Comparison of ENCODE assay signal across 12 cellular contexts in genomic region chr3:30232142-30232541, GRCh38.
DNase-seq lines count a peak whose midpoint lies in the region; ATAC-seq and TF ChIP-seq lines count a peak whose summit lies in the region.
"Had no signal": no experiment of that assay in that cellular context is flagged by ENCODE, and none has a peak within 500 bp of the region (broad histone marks: within the 10 kb centered on the region; RNA-seq: fewer than 3 reads in every experiment).

No MANE protein-coding gene starts in this region.

- no peak overlapping the region for H3K27ac Mint-ChIP-seq in CD8-positive, alpha-beta memory T cell
- H3K27ac Mint-ChIP-seq: activated naive CD8-positive, alpha-beta T cell treated with anti-CD3 and anti-CD28 coated beads, Interleukin-2, amount 10 ng/mL, durations not matched to agents 7 days and 5 days had no signal

- H2BK120ac ChIP-seq in neuronal stem cell (ENCODE audit: low read depth, low read length): no peak overlapping the region

- H2AK5ac ChIP-seq in neuronal stem cell (ENCODE audit: low read depth, low read length): no peak overlapping the region

- DNase-seq in A172 (ENCODE audit: low spot score) (peak; percentile 68), LHCN-M2 (ENCODE audit: low read depth) (peak; percentile 92), dorsolateral prefrontal cortex (no peak), DMS 273 treated with DMSO at 0.1 percent for 48 hours (lab: John Stamatoyannopoulos, UW) (no peak), neuronal stem cell (ENCODE audit: low spot score) (no peak)
- no peak for DNase-seq in CD8-positive, alpha-beta memory T cell
- DNase-seq: activated CD4-positive, alpha-beta T cell treated with anti-CD3 and anti-CD28 coated beads for 4 hours; activated naive CD8-positive, alpha-beta T cell treated with anti-CD3 and anti-CD28 coated beads, Interleukin-2, amount 10 ng/mL, durations not matched to agents 7 days and 5 days; NCI-H2081 treated with DMSO at 0.1 percent for 48 hours; RPMI8226 had no signal

- no peak overlapping the region for H3K23ac ChIP-seq in neuronal stem cell (ENCODE audit: low read depth, low read length, poor library complexity)

- CTCF ChIA-PET in CD8-positive, alpha-beta memory T cell (lab: Charles Lee): no interaction called here

- H3K4me3 Mint-ChIP-seq in CD8-positive, alpha-beta memory T cell: no peak overlapping the region
- H3K4me3 Mint-ChIP-seq: activated naive CD8-positive, alpha-beta T cell treated with anti-CD3 and anti-CD28 coated beads, Interleukin-2, amount 10 ng/mL, durations not matched to agents 7 days and 5 days had no signal

- POLR2A ChIA-PET in CD8-positive, alpha-beta memory T cell (lab: Charles Lee): no interaction called here

- H3K4me2 ChIP-seq in neuronal stem cell (ENCODE audit: insufficient read depth, low read length, poor library complexity, severe bottlenecking): no peak overlapping the region

- H3K9me3 Mint-ChIP-seq in CD8-positive, alpha-beta memory T cell: no peaks in the 10 kb centered on the region

- no peak overlapping the region for H3K18ac ChIP-seq in neuronal stem cell (ENCODE audit: low read length)

- WGBS in mesodermal cell (ENCODE audit: insufficient coverage in 2 of 2), 2 experiments: 70% methylated on average over 2 of the region's 5 CpGs; no CpG with 5 or more reads in 1 of the 2 experiments
- WGBS in neuronal stem cell (ENCODE audit: extremely low coverage in 2 of 2, insufficient read length in 2 of 2, insufficient replicate concordance in 1 of 2), 2 donors: no CpG with 5 or more reads among the region's 5 CpGs

- H3K27ac ChIP-seq in dorsolateral prefrontal cortex (peak overlapping the region in 30 of 59 donors; percentile 3 to 67 (median 42)), mesodermal cell (ENCODE audit: low read depth, low read length, severe bottlenecking) (peak overlapping the region; percentile 57), neuronal stem cell (replicated peaks; ENCODE audit: low read length) (no peak overlapping the region)
- H3K27ac ChIP-seq in CD8-positive, alpha-beta memory T cell (ENCODE audit: low read depth, low read length): no peak overlapping the region

- ATAC-seq in HG03439 (IDR thresholded peaks at IDR 0.05; ENCODE audit: unreplicated experiment): no peak

- H3K4me1 Mint-ChIP-seq in CD8-positive, alpha-beta memory T cell: peaks cover 2 to 10% (median 5%) of the 10 kb centered on the region in 3 donors

- H4K8ac ChIP-seq in neuronal stem cell (ENCODE audit: low read depth, low read length): no peak overlapping the region

- no peaks in the 10 kb centered on the region for H3K9me3 ChIP-seq in mesodermal cell (ENCODE audit: control insufficient read depth, low read length)
- no peaks in the 10 kb centered on the region for H3K9me3 ChIP-seq in neuronal stem cell (replicated peaks in 1 of 2; ENCODE audit: control insufficient read depth in 2 of 2, insufficient read depth in 1 of 2, low read depth in 1 of 2, low read length in 2 of 2)
- no peaks in the 10 kb centered on the region for H3K9me3 ChIP-seq in CD8-positive, alpha-beta memory T cell (ENCODE audit: low read length)

- H3K4me1 ChIP-seq in mesodermal cell (ENCODE audit: control insufficient read depth, insufficient read depth, low read length, poor library complexity, severe bottlenecking) (peaks cover 6% of the 10 kb centered on the region), neuronal stem cell (ENCODE audit: control insufficient read depth in 2 of 2, insufficient read depth in 1 of 2, low read depth in 1 of 2, low read length in 2 of 2) (peaks cover 4 to 5% of the 10 kb centered on the region in 2 donors)
- H3K4me1 ChIP-seq in CD8-positive, alpha-beta memory T cell (ENCODE audit: insufficient read depth, low read length): peaks cover 12% of the 10 kb centered on the region

- no peak for TF ChIP-seq CTCF in dorsolateral prefrontal cortex (IDR thresholded peaks at IDR 0.05 in 54 of 56, conservative IDR thresholded peaks at IDR 0.05 in 2 of 56; ENCODE audit: low read depth in 1 of 56, partially characterized antibody in 56 of 56)

- no peaks in the 10 kb centered on the region for H3K27me3 Mint-ChIP-seq in CD8-positive, alpha-beta memory T cell
- H3K27me3 Mint-ChIP-seq: activated naive CD8-positive, alpha-beta T cell treated with anti-CD3 and anti-CD28 coated beads, Interleukin-2, amount 10 ng/mL, durations not matched to agents 7 days and 5 days had no signal

- intact Hi-C loops in dorsolateral prefrontal cortex (cut with DNase I): no loop called here

- no peak overlapping the region for H2AFZ ChIP-seq in neuronal stem cell (ENCODE audit: low read length)

- H3K36me3 Mint-ChIP-seq in CD8-positive, alpha-beta memory T cell: peaks cover 0 to 2% (median 0%) of the 10 kb centered on the region in 3 donors

- no peak overlapping the region for H2BK15ac ChIP-seq in neuronal stem cell (ENCODE audit: low read length)

- H4K91ac ChIP-seq in neuronal stem cell (ENCODE audit: low read depth, low read length, poor library complexity): no peak overlapping the region

- H3K27me3 ChIP-seq in dorsolateral prefrontal cortex: no peaks in the 10 kb centered on the region
- no peaks in the 10 kb centered on the region for H3K27me3 ChIP-seq in neuronal stem cell (ENCODE audit: control insufficient read depth in 3 of 3, insufficient read depth in 3 of 3, low read depth in 1 of 3, low read length in 3 of 3)
- H3K27me3 ChIP-seq in CD8-positive, alpha-beta memory T cell (ENCODE audit: insufficient read depth, low read length, poor library complexity, severe bottlenecking): no peaks in the 10 kb centered on the region

- H3K4ac ChIP-seq in neuronal stem cell (ENCODE audit: low read length): no peak overlapping the region

- no peaks in the 10 kb centered on the region for H3K79me1 ChIP-seq in neuronal stem cell (ENCODE audit: low read depth, low read length)

- no peak overlapping the region for H3K9ac ChIP-seq in neuronal stem cell (ENCODE audit: low read depth, low read length, poor library complexity)

- H2BK5ac ChIP-seq in neuronal stem cell (ENCODE audit: low read length): no peak overlapping the region

- peak overlapping the region in 17 of 59 donors; percentile 1 to 50 (median 9) for H3K4me3 ChIP-seq in dorsolateral prefrontal cortex
- H3K4me3 ChIP-seq in mesodermal cell (ENCODE audit: extremely low read depth, insufficient read depth, low read length, poor library complexity, severe bottlenecking): no peak overlapping the region
- no peak overlapping the region for H3K4me3 ChIP-seq in neuronal stem cell (ENCODE audit: low read length in 2 of 2)
- no peak overlapping the region for H3K4me3 ChIP-seq in CD8-positive, alpha-beta memory T cell (ENCODE audit: low read length)

- no peak overlapping the region for H3K14ac ChIP-seq in neuronal stem cell (ENCODE audit: low read length)

- H2BK12ac ChIP-seq in neuronal stem cell (ENCODE audit: low read length): no peak overlapping the region

- H3K36me3 ChIP-seq in mesodermal cell (ENCODE audit: control insufficient read depth, insufficient read depth, low read length) (no peaks in the 10 kb centered on the region), neuronal stem cell (replicated peaks in 1 of 2; ENCODE audit: control insufficient read depth in 2 of 2, insufficient read depth in 2 of 2, low read length in 2 of 2) (no peaks in the 10 kb centered on the region)
- H3K36me3 ChIP-seq in CD8-positive, alpha-beta memory T cell (ENCODE audit: insufficient read depth, low read length): no peaks in the 10 kb centered on the region

Comparison
In these comparisons a context has a peak if more than half of its experiments do, and no peak if none do; other contexts are left out.
1. DNase-seq: peak in A172 (single experiment) and LHCN-M2 (single experiment); none in dorsolateral prefrontal cortex (0 of 10), DMS 273 treated with DMSO at 0.1 percent for 48 hours (single experiment), neuronal stem cell (single experiment) and CD8-positive, alpha-beta memory T cell (0 of 5).
2. H3K27ac ChIP-seq: peak in dorsolateral prefrontal cortex (30 of 59) and mesodermal cell (single experiment); none in neuronal stem cell (single experiment) and CD8-positive, alpha-beta memory T cell (single experiment).